8 cellular contexts compared by ENCODE assay signal in the genomic region with DNA sequence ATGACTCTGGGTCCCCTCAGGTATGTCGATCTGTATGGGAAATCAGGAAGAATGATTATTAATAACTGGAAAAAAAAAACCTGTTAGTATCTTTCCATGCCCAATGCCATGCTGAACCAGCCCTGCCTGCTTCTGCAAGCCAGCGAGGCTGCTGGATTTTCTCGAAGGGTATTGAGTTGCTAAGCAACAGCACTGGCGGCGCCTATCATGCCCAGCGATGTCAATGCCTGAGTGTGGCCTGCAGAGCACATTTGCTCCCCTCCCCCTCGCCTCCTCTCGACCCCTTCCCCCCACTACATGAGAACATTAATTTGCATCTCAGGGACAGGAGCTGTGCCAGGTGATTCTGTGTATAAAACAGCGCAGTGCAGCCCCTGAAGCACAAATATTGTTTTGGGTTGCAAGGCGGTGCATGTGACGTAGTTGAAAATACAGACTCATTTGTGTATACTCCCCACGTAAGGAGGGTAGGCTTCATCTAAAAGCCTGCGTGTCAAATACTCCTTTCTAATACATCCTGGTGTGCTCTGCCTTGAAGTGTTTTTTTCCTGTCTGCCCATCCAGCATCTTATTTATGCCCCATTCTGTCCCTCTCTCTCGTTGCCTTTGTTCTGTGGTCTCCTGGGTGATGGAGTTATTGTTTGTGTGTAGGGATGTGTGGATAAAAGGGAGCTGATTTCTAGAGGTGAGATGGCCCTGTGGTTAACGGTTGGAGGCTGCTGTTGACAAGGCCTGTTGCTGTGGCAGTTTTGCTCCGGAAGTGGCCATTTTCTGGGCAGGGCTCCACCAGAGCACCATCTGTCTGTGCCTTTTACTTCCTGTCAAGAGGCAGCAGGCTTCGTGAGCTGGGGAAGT. TPM values are rescaled to one million over a fixed set of nuclear protein-coding genes. Genes with fewer than 3 reads are reported as not detected.
DNase-seq lines count a peak whose midpoint lies in the region; ATAC-seq and TF ChIP-seq lines count a peak whose summit lies in the region.

No MANE protein-coding gene starts in this region.

- TF ChIP-seq EP300 in neural cell (conservative IDR thresholded peaks at IDR 0.05; ENCODE audit: poor library complexity, severe bottlenecking): peak; percentile 59

- peak; percentile 79 to 98 (median 92) for DNase-seq in CD4-positive, CD25-positive, alpha-beta regulatory T cell
- peak; percentile 86 for DNase-seq in HT-29 (ENCODE audit: low spot score)
- DNase-seq in OCI-LY7 (ENCODE audit: low spot score): peak; percentile 84
- DNase-seq in activated T-cell treated with anti-CD3 and anti-CD28 coated beads, Interleukin-2, amount 50 U/mL, for 4 hours: peak; percentile 61
- DNase-seq in esophagus squamous epithelium (lab: John Stamatoyannopoulos, UW): peak; percentile 29
- peak in 36 of 49 donors; percentile 10 to 83 (median 54) for DNase-seq in substantia nigra (lab: John Stamatoyannopoulos, UW)

- WGBS in esophagus squamous epithelium, 2 donors: 16 to 23% methylated on average over 10 to 17 of the region's 17 CpGs

- peaks cover 75% of the 10 kb centered on the region for H3K4me1 ChIP-seq in CD4-positive, CD25-positive, alpha-beta regulatory T cell (ENCODE audit: control insufficient read depth, insufficient read depth, low read length, poor library complexity, severe bottlenecking)
- H3K4me1 ChIP-seq in OCI-LY7 (ENCODE audit: insufficient read depth, low read length, poor library complexity, severe bottlenecking) (peaks cover 41% of the 10 kb centered on the region), esophagus squamous epithelium (peaks cover 20 to 52% (median 35%) of the 10 kb centered on the region in 3 donors)

- H4K20me1 ChIP-seq in OCI-LY7 (ENCODE audit: insufficient read depth, low read length) (no peaks in the 10 kb centered on the region), neural cell (ENCODE audit: insufficient read depth) (no peaks in the 10 kb centered on the region)

- intact Hi-C loops in OCI-LY7 (cut with micrococcal nuclease; ENCODE audit: unreplicated experiment): no loop called here
- intact Hi-C loops in esophagus squamous epithelium (cut with DNase I): loop anchor here (10.0 kb wide), 2 partner anchors 126 to 256 kb away; a partner anchor contains a TSS

- peaks cover 0 to 3% (median 0%) of the 10 kb centered on the region in 7 donors for H3K9me3 Mint-ChIP-seq in CD4-positive, CD25-positive, alpha-beta regulatory T cell
- peaks cover 5% of the 10 kb centered on the region for H3K9me3 Mint-ChIP-seq in activated T-cell treated with anti-CD3 and anti-CD28 coated beads, Interleukin-2, amount 50 U/mL, for 4 hours

- H3F3A ChIP-seq in neural cell (ENCODE audit: insufficient read depth, low read length, poor library complexity, severe bottlenecking): no peaks in the 10 kb centered on the region

- H3K4me1 Mint-ChIP-seq in CD4-positive, CD25-positive, alpha-beta regulatory T cell: peaks cover 25 to 92% (median 53%) of the 10 kb centered on the region in 4 donors
- peaks cover 78% of the 10 kb centered on the region for H3K4me1 Mint-ChIP-seq in activated T-cell treated with anti-CD3 and anti-CD28 coated beads, Interleukin-2, amount 50 U/mL, for 4 hours (ENCODE audit: low read depth)

- H3K36me3 ChIP-seq in CD4-positive, CD25-positive, alpha-beta regulatory T cell (ENCODE audit: control insufficient read depth, insufficient read depth, low read length): peaks cover 17% of the 10 kb centered on the region
- H3K36me3 ChIP-seq in OCI-LY7 (ENCODE audit: insufficient read depth, low read length) (no peaks in the 10 kb centered on the region), esophagus squamous epithelium (no peaks in the 10 kb centered on the region), neural cell (ENCODE audit: insufficient read depth, low read length) (no peaks in the 10 kb centered on the region)

- peak overlapping the region; percentile 99 for H2AFZ ChIP-seq in OCI-LY7 (ENCODE audit: low read length)
- peak overlapping the region; percentile 86 for H2AFZ ChIP-seq in neural cell (ENCODE audit: low read depth, low read length)

- peak in 1 of 4 donors; percentile 45 for TF ChIP-seq POLR2A in esophagus squamous epithelium (IDR thresholded peaks at IDR 0.05)

- H3K4me2 ChIP-seq in OCI-LY7 (ENCODE audit: low read length) (peak overlapping the region; percentile 57), neural cell (ENCODE audit: low read length) (peak overlapping the region; percentile 65)

- H3K4me3 ChIP-seq in CD4-positive, CD25-positive, alpha-beta regulatory T cell (ENCODE audit: low read depth, low read length): peak overlapping the region; percentile 77
- H3K4me3 ChIP-seq in OCI-LY7 (ENCODE audit: low read depth, low read length, poor library complexity, severe bottlenecking) (peak overlapping the region; percentile 21), esophagus squamous epithelium (peak overlapping the region; percentile 9 to 52 (median 28)), neural cell (ENCODE audit: low read length) (peak overlapping the region; percentile 47)

- H3K9me2 ChIP-seq in OCI-LY7 (ENCODE audit: insufficient read depth, low read length) (no peaks in the 10 kb centered on the region), neural cell (ENCODE audit: insufficient read depth, low read length) (no peaks in the 10 kb centered on the region)

- CTCF ChIA-PET in OCI-LY7 (lab: Charles Lee; ENCODE audit: unreplicated experiment): interaction anchor here (0.6 to 1.9 kb wide), 2 partner anchors 24 to 69 kb away, joined by 4 to 11 read pairs; no protein-coding TSS in a partner anchor

- peak overlapping the region; percentile 13 to 84 (median 77) for H3K4me3 Mint-ChIP-seq in CD4-positive, CD25-positive, alpha-beta regulatory T cell
- peak overlapping the region; percentile 50 for H3K4me3 Mint-ChIP-seq in activated T-cell treated with anti-CD3 and anti-CD28 coated beads, Interleukin-2, amount 50 U/mL, for 4 hours

- peaks cover 24% of the 10 kb centered on the region for H3K36me3 Mint-ChIP-seq in CD4-positive, CD25-positive, alpha-beta regulatory T cell
- H3K36me3 Mint-ChIP-seq in activated T-cell treated with anti-CD3 and anti-CD28 coated beads, Interleukin-2, amount 50 U/mL, for 4 hours (ENCODE audit: insufficient read depth): peaks cover 13% of the 10 kb centered on the region

- no TSS peak for BruUV-seq in OCI-LY7 (replicated peaks; lab: Mats Ljungman, UMichigan)

- H3K27me3 ChIP-seq in CD4-positive, CD25-positive, alpha-beta regulatory T cell (ENCODE audit: control insufficient read depth, insufficient read depth, low read length): no peaks in the 10 kb centered on the region
- no peaks in the 10 kb centered on the region for H3K27me3 ChIP-seq in esophagus squamous epithelium
- no peaks in the 10 kb centered on the region for H3K27me3 ChIP-seq in neural cell (ENCODE audit: insufficient read depth, low read depth, low read length)

- peak; percentile 52 for TF ChIP-seq RAD21 in neural cell (conservative IDR thresholded peaks at IDR 0.05)

- H3K27ac ChIP-seq in CD4-positive, CD25-positive, alpha-beta regulatory T cell (ENCODE audit: insufficient read depth, low read length, poor library complexity, severe bottlenecking): peak overlapping the region; percentile 100
- H3K27ac ChIP-seq in OCI-LY7 (ENCODE audit: low read depth, low read length, poor library complexity, severe bottlenecking): peak overlapping the region; percentile 66
- H3K27ac ChIP-seq in esophagus squamous epithelium: peak overlapping the region; percentile 83 to 94 (median 90)
- peak overlapping the region; percentile 98 for H3K27ac ChIP-seq in neural cell (ENCODE audit: low read length)
- H3K27ac ChIP-seq in substantia nigra (ENCODE audit: low read depth, low read length, poor library complexity, severe bottlenecking): peak overlapping the region; percentile 51

- peak overlapping the region; percentile 95 to 99 (median 99) for H3K27ac Mint-ChIP-seq in CD4-positive, CD25-positive, alpha-beta regulatory T cell

- no peaks in the 10 kb centered on the region for H3K27me3 Mint-ChIP-seq in CD4-positive, CD25-positive, alpha-beta regulatory T cell
- no peaks in the 10 kb centered on the region for H3K27me3 Mint-ChIP-seq in activated T-cell treated with anti-CD3 and anti-CD28 coated beads, Interleukin-2, amount 50 U/mL, for 4 hours (ENCODE audit: low read depth)

- H3K9ac ChIP-seq in neural cell (ENCODE audit: low read length): peak overlapping the region; percentile 74

- POLR2A ChIA-PET in OCI-LY7 (lab: Charles Lee): interaction anchor here (0.6 to 2.2 kb wide), 12 partner anchors 9 to 824 kb away, joined by 3 to 11 read pairs (median 4); no protein-coding TSS in a partner anchor

- H3K9me3 ChIP-seq in CD4-positive, CD25-positive, alpha-beta regulatory T cell (ENCODE audit: control insufficient read depth in 2 of 2, low read length in 2 of 2): no peaks in the 10 kb centered on the region
- H3K9me3 ChIP-seq in OCI-LY7 (ENCODE audit: low read length): no peaks in the 10 kb centered on the region
- no peaks in the 10 kb centered on the region for H3K9me3 ChIP-seq in esophagus squamous epithelium
- H3K9me3 ChIP-seq in neural cell (ENCODE audit: low read length): no peaks in the 10 kb centered on the region

- TF ChIP-seq CTCF in OCI-LY7 (conservative IDR thresholded peaks at IDR 0.05; ENCODE audit: low read length) (no peak; the same call in 1 of the 2 replicates), esophagus squamous epithelium (IDR thresholded peaks at IDR 0.05) (no peak), neural cell (IDR thresholded peaks at IDR 0.05; ENCODE audit: poor library complexity, severe bottlenecking) (no peak)

- H3K79me2 ChIP-seq in OCI-LY7 (ENCODE audit: insufficient read depth, low read depth, low read length) (no peaks in the 10 kb centered on the region), neural cell (replicated peaks; ENCODE audit: insufficient read depth, low read length) (no peaks in the 10 kb centered on the region)

- peak; percentile 60 to 66 for ATAC-seq in CD4-positive, CD25-positive, alpha-beta regulatory T cell (ENCODE audit: low read depth in 2 of 2)
- peak; percentile 56 for ATAC-seq in GM19467 (IDR thresholded peaks at IDR 0.05; ENCODE audit: unreplicated experiment)
- peak; percentile 59 to 63 for ATAC-seq in activated T-cell treated with anti-CD3 and anti-CD28 coated beads, Interleukin-2, amount 50 U/mL, for 4 hours

TF ChIP-seq in neural cell, 6 proteins besides CTCF, POLR2A, EP300 and RAD21 (continues in another document):
- TF ChIP-seq MXI1 (conservative IDR thresholded peaks at IDR 0.05; ENCODE audit: poor library complexity, severe bottlenecking): peak; percentile 80
- no peak for TF ChIP-seq TAF1 (IDR thresholded peaks at IDR 0.05; ENCODE audit: low read depth)
- no peak for TF ChIP-seq EZH2 (IDR thresholded peaks at IDR 0.05; ENCODE audit: borderline replicate concordance, insufficient read depth, low read length, poor library complexity, severe bottlenecking)
- peak; percentile 5 for TF ChIP-seq POLR2AphosphoS5 (IDR thresholded peaks at IDR 0.05)

RNA-seq across cellular contexts. Expression of a gene that starts 32.7 kb away (rescaled TPM):
- total RNA-seq in CD4-positive, CD25-positive, alpha-beta regulatory T cell: 119 TPM
- 100 to 1,000 TPM; 389 to 458 (median 427) TPM for polyA plus RNA-seq in CD4-positive, CD25-positive, alpha-beta regulatory T cell
- 70.1 and 71.3 TPM in 2 replicates for total RNA-seq in HT-29 (2014; rRNA removed; shearing (Covaris generic))
- total RNA-seq in OCI-LY7 (2014; rRNA removed; shearing (Covaris generic)): 180 and 210 TPM in 2 replicates
- 206 and 227 TPM in 2 replicates for total RNA-seq in OCI-LY7 (2022)
- total RNA-seq in activated T-cell treated with anti-CD3 and anti-CD28 coated beads, Interleukin-2, amount 50 U/mL, for 4 hours: 100 to 1,000 TPM; 135 to 179 (median 176) TPM
- 100 to 1,000 TPM; 184 to 354 (median 297) TPM for total RNA-seq in esophagus squamous epithelium
- polyA plus RNA-seq in neural cell: 420 and 439 TPM in 2 replicates
- polyA minus RNA-seq in neural cell: 127 and 133 TPM in 2 replicates

Comparison
In these comparisons a context has a peak if more than half of its experiments do, and no peak if none do; other contexts are left out.
1. Peak in every context shown above with its lines: DNase-seq, ATAC-seq, H3K4me3 ChIP-seq and H3K27ac ChIP-seq.
2. DNase-seq: peak in every context shown above with its lines; median percentile 92 in CD4-positive, CD25-positive, alpha-beta regulatory T cell; 86 in HT-29; 84 in OCI-LY7; 61 in activated T-cell treated with anti-CD3 and anti-CD28 coated beads, Interleukin-2, amount 50 U/mL, for 4 hours; 54 in substantia nigra; 29 in esophagus squamous epithelium.
3. H3K4me3 ChIP-seq: peak in every context shown above with its lines; median percentile 77 in CD4-positive, CD25-positive, alpha-beta regulatory T cell; 47 in neural cell; 28 in esophagus squamous epithelium; 21 in OCI-LY7.